2 cellular contexts compared by ENCODE assay signal in the genomic region with DNA sequence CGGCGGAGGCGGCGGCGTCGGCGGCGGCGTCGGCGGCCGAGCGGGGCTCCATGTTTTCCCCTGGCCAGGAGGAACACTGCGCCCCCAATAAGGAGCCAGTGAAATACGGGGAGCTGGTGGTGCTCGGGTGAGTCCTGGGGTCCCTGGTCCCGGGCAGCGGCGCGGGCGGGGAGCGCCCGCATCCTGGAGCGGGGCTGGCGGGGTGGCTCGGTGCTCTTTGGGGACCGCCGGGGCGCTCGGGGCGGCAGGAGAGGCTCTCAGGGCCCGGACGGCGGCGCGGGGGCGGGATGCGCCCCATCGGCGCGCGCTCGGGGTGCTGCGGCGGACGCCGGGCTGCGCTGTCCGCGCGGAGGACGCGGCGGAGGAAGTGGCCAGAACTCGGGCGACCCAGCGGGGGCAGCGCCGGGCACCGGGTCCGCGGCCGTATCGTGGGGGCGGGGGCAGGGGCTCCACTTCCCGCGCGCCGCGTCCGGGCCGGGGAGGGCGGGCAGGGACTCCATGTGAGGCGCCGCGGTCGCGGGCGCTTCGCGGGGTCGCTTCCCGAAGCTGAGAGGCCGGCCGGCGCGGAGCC.
TF ChIP-seq lines count a peak whose summit lies in the region.

No MANE protein-coding gene starts in this region.

TF ChIP-seq in SK-N-SH, 30 proteins besides CTCF, POLR2A, EP300 and RAD21 (continued from another document):
- no peak for TF ChIP-seq TCF12 (IDR thresholded peaks at IDR 0.05)
- no peak for TF ChIP-seq NRF1 (IDR thresholded peaks at IDR 0.05; ENCODE audit: low read depth, low read length)
- no peak for TF ChIP-seq EZH2phosphoT487 (IDR thresholded peaks at IDR 0.05; ENCODE audit: borderline replicate concordance, low read depth)
- TF ChIP-seq RCOR1 (IDR thresholded peaks at IDR 0.05; ENCODE audit: low read length), result no peak
- TF ChIP-seq FOSL2 (IDR thresholded peaks at IDR 0.05; ENCODE audit: borderline replicate concordance, low read depth), result no peak
- no peak for TF ChIP-seq SMC3 (IDR thresholded peaks at IDR 0.05; ENCODE audit: low read depth, low read length)
- TF ChIP-seq RFX5 (IDR thresholded peaks at IDR 0.05; ENCODE audit: low read length), result no peak

TF ChIP-seq in SK-N-SH treated with all-trans-retinoic acid at 6 μM for 48 hours, 23 proteins besides CTCF, POLR2A, EP300 and RAD21 (continued from another document):
- TF ChIP-seq, protein P1, sequence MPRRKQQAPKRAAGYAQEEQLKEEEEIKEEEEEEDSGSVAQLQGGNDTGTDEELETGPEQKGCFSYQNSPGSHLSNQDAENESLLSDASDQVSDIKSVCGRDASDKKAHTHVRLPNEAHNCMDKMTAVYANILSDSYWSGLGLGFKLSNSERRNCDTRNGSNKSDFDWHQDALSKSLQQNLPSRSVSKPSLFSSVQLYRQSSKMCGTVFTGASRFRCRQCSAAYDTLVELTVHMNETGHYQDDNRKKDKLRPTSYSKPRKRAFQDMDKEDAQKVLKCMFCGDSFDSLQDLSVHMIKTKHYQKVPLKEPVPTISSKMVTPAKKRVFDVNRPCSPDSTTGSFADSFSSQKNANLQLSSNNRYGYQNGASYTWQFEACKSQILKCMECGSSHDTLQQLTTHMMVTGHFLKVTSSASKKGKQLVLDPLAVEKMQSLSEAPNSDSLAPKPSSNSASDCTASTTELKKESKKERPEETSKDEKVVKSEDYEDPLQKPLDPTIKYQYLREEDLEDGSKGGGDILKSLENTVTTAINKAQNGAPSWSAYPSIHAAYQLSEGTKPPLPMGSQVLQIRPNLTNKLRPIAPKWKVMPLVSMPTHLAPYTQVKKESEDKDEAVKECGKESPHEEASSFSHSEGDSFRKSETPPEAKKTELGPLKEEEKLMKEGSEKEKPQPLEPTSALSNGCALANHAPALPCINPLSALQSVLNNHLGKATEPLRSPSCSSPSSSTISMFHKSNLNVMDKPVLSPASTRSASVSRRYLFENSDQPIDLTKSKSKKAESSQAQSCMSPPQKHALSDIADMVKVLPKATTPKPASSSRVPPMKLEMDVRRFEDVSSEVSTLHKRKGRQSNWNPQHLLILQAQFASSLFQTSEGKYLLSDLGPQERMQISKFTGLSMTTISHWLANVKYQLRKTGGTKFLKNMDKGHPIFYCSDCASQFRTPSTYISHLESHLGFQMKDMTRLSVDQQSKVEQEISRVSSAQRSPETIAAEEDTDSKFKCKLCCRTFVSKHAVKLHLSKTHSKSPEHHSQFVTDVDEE (CRISPR knock-in tag; IDR thresholded peaks at IDR 0.05), result no peak
